ENCODE assay signal across 15 cellular contexts in genomic region chr11:117882539-117882938, GRCh38. TPM values are rescaled to one million over a fixed set of nuclear protein-coding genes. Genes with fewer than 3 reads are reported as not detected.
DNase-seq lines count a peak whose midpoint lies in the region; ATAC-seq and TF ChIP-seq lines count a peak whose summit lies in the region.
"Had no signal": no experiment of that assay in that cellular context is flagged by ENCODE, and none has a peak within 500 bp of the region (broad histone marks: within the 10 kb centered on the region; RNA-seq: fewer than 3 reads in every experiment).

No MANE protein-coding gene starts in this region.

- TF ChIP-seq CTCF in type B pancreatic cell (conservative IDR thresholded peaks at IDR 0.05), result no peak

- H3K27me3 Mint-ChIP-seq in type B pancreatic cell, result peaks cover 43% of the 10 kb centered on the region

- H3K27ac Mint-ChIP-seq in type B pancreatic cell, result peak overlapping the region; percentile 62
- H3K27ac Mint-ChIP-seq: activated naive CD4-positive, alpha-beta T cell treated with anti-CD3 and anti-CD28 coated beads for 36 hours; effector memory CD8-positive, alpha-beta T cell; stimulated activated naive CD8-positive, alpha-beta T cell treated with anti-CD3 and anti-CD28 coated beads, Interleukin-15, amount 100 ng/mL, for 72 hours had no signal

- no peaks in the 10 kb centered on the region for H3K36me3 Mint-ChIP-seq in type B pancreatic cell

- peak overlapping the region; percentile 74 for H3K4me3 Mint-ChIP-seq in type B pancreatic cell
- H3K4me3 Mint-ChIP-seq: activated naive CD4-positive, alpha-beta T cell treated with anti-CD3 and anti-CD28 coated beads for 36 hours; effector memory CD8-positive, alpha-beta T cell; stimulated activated naive CD8-positive, alpha-beta T cell treated with anti-CD3 and anti-CD28 coated beads, Interleukin-15, amount 100 ng/mL, for 72 hours had no signal

- H3K9me3 Mint-ChIP-seq in type B pancreatic cell, result no peaks in the 10 kb centered on the region
- H3K9me3 Mint-ChIP-seq: activated naive CD4-positive, alpha-beta T cell treated with anti-CD3 and anti-CD28 coated beads for 36 hours; effector memory CD8-positive, alpha-beta T cell; stimulated activated naive CD8-positive, alpha-beta T cell treated with anti-CD3 and anti-CD28 coated beads, Interleukin-15, amount 100 ng/mL, for 72 hours had no signal

- ATAC-seq in left colon, result peak; percentile 58
- ATAC-seq in HG03439 (IDR thresholded peaks at IDR 0.05; ENCODE audit: unreplicated experiment), result no peak
- ATAC-seq: effector memory CD8-positive, alpha-beta T cell; SK-N-SH treated with all-trans-retinoic acid at 6 μM for 48 hours; stimulated activated naive CD8-positive, alpha-beta T cell treated with anti-CD3 and anti-CD28 coated beads, Interleukin-15, amount 100 ng/mL, for 72 hours had no signal

- peaks cover 48% of the 10 kb centered on the region for H3K4me1 Mint-ChIP-seq in type B pancreatic cell (ENCODE audit: unreplicated experiment)
- H3K4me1 Mint-ChIP-seq: stimulated activated naive CD8-positive, alpha-beta T cell treated with anti-CD3 and anti-CD28 coated beads, Interleukin-15, amount 100 ng/mL, for 72 hours had no signal

- intact Hi-C loops in left colon (cut with DNase I, micrococcal nuclease), result no loop called here

- DNase-seq in activated CD8-positive, alpha-beta memory T cell treated with anti-CD3 and anti-CD28 coated beads for 24 hours, result peak; percentile 41
- no peak for DNase-seq in activated CD8-positive, alpha-beta memory T cell treated with anti-CD3 and anti-CD28 coated beads, Interleukin-2, amount 50 U/mL, for 4 hours
- peak; percentile 31 for DNase-seq in NCI-H774 (lab: John Stamatoyannopoulos, UW)
- peak in 1 of 2 donors; percentile 60 for DNase-seq in left colon
- DNase-seq in type B pancreatic cell (ENCODE audit: extremely low spot score, unreplicated experiment), result peak; percentile 54
- DNase-seq in ecto neural progenitor cell (ENCODE audit: low spot score), result no peak
- DNase-seq in D341Med (ENCODE audit: low spot score), result no peak
- DNase-seq: activated naive CD4-positive, alpha-beta T cell treated with anti-CD3 and anti-CD28 coated beads for 36 hours; effector memory CD8-positive, alpha-beta T cell; foreskin melanocyte; GOT3; pancreas; stimulated activated naive CD8-positive, alpha-beta T cell treated with anti-CD3 and anti-CD28 coated beads, Interleukin-15, amount 100 ng/mL, for 72 hours had no signal

RNA-seq across cellular contexts. Expression of gene FXYD6, which starts 6.1 kb away (rescaled TPM):
- total RNA-seq in left colon (10 to 100 TPM in 1 of 2 donors, 1 to 10 TPM in 1; 4.4 to 37.2 TPM), type B pancreatic cell (ENCODE audit: low replicate concordance) (22.9 and 66.6 TPM in 2 replicates)
- total RNA-seq: activated naive CD4-positive, alpha-beta T cell treated with anti-CD3 and anti-CD28 coated beads for 36 hours had no signal

RNA-seq across cellular contexts. Expression of gene TMPRSS13, which starts 46.7 kb away (rescaled TPM):
- total RNA-seq in left colon (under 1 TPM; 0.46 to 0.87 TPM), type B pancreatic cell (ENCODE audit: low replicate concordance) (6.9 and 22.7 TPM in 2 replicates)

RNA-seq across cellular contexts. Expression of gene FXYD2, which starts 58.0 kb away (rescaled TPM):
- total RNA-seq in left colon (1 to 10 TPM in 1 of 2 donors, under 1 TPM in 1; 0.61 to 1.0 TPM), type B pancreatic cell (ENCODE audit: low replicate concordance) (40.8 and 57.5 TPM in 2 replicates)

Comparison
In these comparisons a context has a peak if more than half of its experiments do, and no peak if none do; other contexts are left out.
1. DNase-seq: peak in activated CD8-positive, alpha-beta memory T cell treated with anti-CD3 and anti-CD28 coated beads for 24 hours (single experiment), NCI-H774 (single experiment) and type B pancreatic cell (single experiment); none in activated CD8-positive, alpha-beta memory T cell treated with anti-CD3 and anti-CD28 coated beads, Interleukin-2, amount 50 U/mL, for 4 hours (single experiment), ecto neural progenitor cell (single experiment) and D341Med (single experiment).
2. RNA of gene FXYD2, which starts 58.0 kb away (total RNA-seq): 40.8 to 57.5 TPM in type B pancreatic cell; 0.61 to 1.0 TPM in left colon; every median in the first group is over 10 times any median in the second.